ENCODE assay signal across 14 cellular contexts in genomic region chr13:114279146-114279545, GRCh38. TPM values are rescaled to one million over a fixed set of nuclear protein-coding genes. Genes with fewer than 3 reads are reported as not detected.
DNase-seq lines count a peak whose midpoint lies in the region; ATAC-seq and TF ChIP-seq lines count a peak whose summit lies in the region.
"Had no signal": no experiment of that assay in that cellular context is flagged by ENCODE, and none has a peak within 500 bp of the region (broad histone marks: within the 10 kb centered on the region; RNA-seq: fewer than 3 reads in every experiment).

No MANE protein-coding gene starts in this region.

- H3K9me2 ChIP-seq in OCI-LY7 (ENCODE audit: insufficient read depth, low read length) = no peaks in the 10 kb centered on the region

- H3K36me3 ChIP-seq in OCI-LY7 (ENCODE audit: insufficient read depth, low read length) (peaks cover 37% of the 10 kb centered on the region; the same call in 1 of the 2 replicates), upper lobe of left lung (peaks cover 0 to 35% (median 8%) of the 10 kb centered on the region in 4 donors)

- H3K4me3 ChIP-seq in OCI-LY7 (ENCODE audit: low read depth, low read length, poor library complexity, severe bottlenecking) (no peak overlapping the region), upper lobe of left lung (no peak overlapping the region)

- H3K4me1 Mint-ChIP-seq in activated CD4-positive, alpha-beta T cell treated with anti-CD3 and anti-CD28 coated beads, Interleukin-2, amount 10 ng/mL, durations not matched to agents 7 days and 5 days = peaks cover 41% of the 10 kb centered on the region
- H3K4me1 Mint-ChIP-seq in activated naive CD8-positive, alpha-beta T cell treated with anti-CD3 and anti-CD28 coated beads, Interleukin-2, amount 10 ng/mL, durations not matched to agents 7 days and 5 days = peaks cover 25% of the 10 kb centered on the region
- H3K4me1 Mint-ChIP-seq in nephron = peaks cover 26% of the 10 kb centered on the region

- no peak for ATAC-seq in activated naive CD8-positive, alpha-beta T cell treated with anti-CD3 and anti-CD28 coated beads, Interleukin-2, amount 10 ng/mL, durations not matched to agents 7 days and 5 days (ENCODE audit: low read depth)
- ATAC-seq in upper lobe of left lung (ENCODE audit: low FRiP score in 2 of 2) = no peak

- peak overlapping the region; percentile 77; the same call in 1 of the 2 replicates for H3K4me2 ChIP-seq in OCI-LY7 (ENCODE audit: low read length)

- H3K27ac Mint-ChIP-seq in activated CD4-positive, alpha-beta T cell treated with anti-CD3 and anti-CD28 coated beads, Interleukin-2, amount 10 ng/mL, durations not matched to agents 7 days and 5 days = peak overlapping the region; percentile 96
- H3K27ac Mint-ChIP-seq in activated naive CD8-positive, alpha-beta T cell treated with anti-CD3 and anti-CD28 coated beads, Interleukin-2, amount 10 ng/mL, durations not matched to agents 7 days and 5 days = peak overlapping the region; percentile 97
- peak overlapping the region; percentile 100 for H3K27ac Mint-ChIP-seq in nephron

- no peaks in the 10 kb centered on the region for H3K9me3 Mint-ChIP-seq in activated CD4-positive, alpha-beta T cell treated with anti-CD3 and anti-CD28 coated beads, Interleukin-2, amount 10 ng/mL, durations not matched to agents 7 days and 5 days
- no peaks in the 10 kb centered on the region for H3K9me3 Mint-ChIP-seq in activated naive CD8-positive, alpha-beta T cell treated with anti-CD3 and anti-CD28 coated beads, Interleukin-2, amount 10 ng/mL, durations not matched to agents 7 days and 5 days
- H3K9me3 Mint-ChIP-seq in nephron = no peaks in the 10 kb centered on the region

- H3K79me2 ChIP-seq in OCI-LY7 (ENCODE audit: insufficient read depth, low read depth, low read length) = peaks cover 18% of the 10 kb centered on the region

- no peaks in the 10 kb centered on the region for H4K20me1 ChIP-seq in OCI-LY7 (ENCODE audit: insufficient read depth, low read length)

- no peak for DNase-seq in activated CD4-positive, alpha-beta T cell treated with anti-CD3 and anti-CD28 coated beads, Interleukin-2, amount 10 ng/mL, durations not matched to agents 7 days and 5 days
- no peak for DNase-seq in activated CD4-positive, alpha-beta T cell treated with anti-CD3 and anti-CD28 coated beads for 1 hour
- no peak for DNase-seq in OCI-LY7 (ENCODE audit: low spot score)
- no peak for DNase-seq in activated naive CD8-positive, alpha-beta T cell treated with anti-CD3 and anti-CD28 coated beads, Interleukin-2, amount 10 ng/mL, durations not matched to agents 7 days and 5 days
- DNase-seq in effector CD8-positive, alpha-beta T cell (lab: John Stamatoyannopoulos, UW) = no peak
- no peak for DNase-seq in upper lobe of left lung
- no peak for DNase-seq in NCI-H2107 (lab: John Stamatoyannopoulos, UW)
- DNase-seq: aorta; DMS 273 treated with DMSO at 0.1 percent for 48 hours; NCI-H2171 treated with DMSO at 0.1 percent for 48 hours; NK-92 treated with Interleukin-12 subunit alpha and Interleukin-12 subunit beta, amount 100 ng/mL, for 24 hours; stimulated activated CD8-positive, alpha-beta memory T cell treated with anti-CD3 and anti-CD28 coated beads, Interleukin-4, amount 100 ng/mL, for 48 hours; trophoblast cell had no signal

- H3K27ac ChIP-seq in OCI-LY7 (ENCODE audit: low read depth, low read length, poor library complexity, severe bottlenecking) (peak overlapping the region; percentile 86), upper lobe of left lung (peak overlapping the region in 2 of 4 donors; percentile 31 to 95)

- H3K4me1 ChIP-seq in OCI-LY7 (ENCODE audit: insufficient read depth, low read length, poor library complexity, severe bottlenecking) (peaks cover 20% of the 10 kb centered on the region), upper lobe of left lung (peaks cover 17 to 29% (median 21%) of the 10 kb centered on the region in 4 donors)

- no peaks in the 10 kb centered on the region for H3K27me3 ChIP-seq in upper lobe of left lung

- no peak overlapping the region for H3K4me3 Mint-ChIP-seq in activated CD4-positive, alpha-beta T cell treated with anti-CD3 and anti-CD28 coated beads, Interleukin-2, amount 10 ng/mL, durations not matched to agents 7 days and 5 days
- H3K4me3 Mint-ChIP-seq in activated naive CD8-positive, alpha-beta T cell treated with anti-CD3 and anti-CD28 coated beads, Interleukin-2, amount 10 ng/mL, durations not matched to agents 7 days and 5 days = no peak overlapping the region
- H3K4me3 Mint-ChIP-seq in nephron = peak overlapping the region; percentile 20 to 67 (median 43)

- peaks cover 40% of the 10 kb centered on the region for H3K36me3 Mint-ChIP-seq in activated CD4-positive, alpha-beta T cell treated with anti-CD3 and anti-CD28 coated beads, Interleukin-2, amount 10 ng/mL, durations not matched to agents 7 days and 5 days (ENCODE audit: low read depth)
- H3K36me3 Mint-ChIP-seq in activated naive CD8-positive, alpha-beta T cell treated with anti-CD3 and anti-CD28 coated beads, Interleukin-2, amount 10 ng/mL, durations not matched to agents 7 days and 5 days = peaks cover 23% of the 10 kb centered on the region
- peaks cover 36% of the 10 kb centered on the region for H3K36me3 Mint-ChIP-seq in nephron (ENCODE audit: low read depth)

- intact Hi-C loops in OCI-LY7 (cut with micrococcal nuclease; ENCODE audit: unreplicated experiment) = no loop called here

- CTCF ChIA-PET in activated CD4-positive, alpha-beta T cell treated with anti-CD3 and anti-CD28 coated beads, Interleukin-2, amount 10 ng/mL, durations not matched to agents 7 days and 5 days (lab: Charles Lee) = interaction anchor here (0.9 to 1.4 kb wide), 3 partner anchors 9 to 60 kb away, joined by 3 to 4 read pairs (median 3); no protein-coding TSS in a partner anchor
- CTCF ChIA-PET in OCI-LY7 (lab: Charles Lee; ENCODE audit: unreplicated experiment) = interaction anchor here (0.5 kb wide), 1 partner anchor 11 kb away, joined by 3 read pairs; no protein-coding TSS in a partner anchor

- TF ChIP-seq POLR2A in upper lobe of left lung (IDR thresholded peaks at IDR 0.05) = no peak

- BruUV-seq in OCI-LY7 (replicated peaks; lab: Mats Ljungman, UMichigan) = no TSS peak

- no peak for TF ChIP-seq EP300 in upper lobe of left lung (IDR thresholded peaks at IDR 0.05)

- WGBS in upper lobe of left lung, 2 donors = 80 to 82% methylated on average over 4 of the region's 4 CpGs

- no peaks in the 10 kb centered on the region for H3K27me3 Mint-ChIP-seq in activated CD4-positive, alpha-beta T cell treated with anti-CD3 and anti-CD28 coated beads, Interleukin-2, amount 10 ng/mL, durations not matched to agents 7 days and 5 days
- no peaks in the 10 kb centered on the region for H3K27me3 Mint-ChIP-seq in activated naive CD8-positive, alpha-beta T cell treated with anti-CD3 and anti-CD28 coated beads, Interleukin-2, amount 10 ng/mL, durations not matched to agents 7 days and 5 days
- no peaks in the 10 kb centered on the region for H3K27me3 Mint-ChIP-seq in nephron (ENCODE audit: low read depth)

- POLR2A ChIA-PET in activated CD4-positive, alpha-beta T cell treated with anti-CD3 and anti-CD28 coated beads, Interleukin-2, amount 10 ng/mL, durations not matched to agents 7 days and 5 days (lab: Charles Lee) = no interaction called here
- POLR2A ChIA-PET in OCI-LY7 (lab: Charles Lee) = interaction anchor here (0.7 to 1.4 kb wide), 7 partner anchors 9 to 792 kb away, joined by 3 to 7 read pairs (median 3); no protein-coding TSS in a partner anchor
- POLR2A ChIA-PET in activated naive CD8-positive, alpha-beta T cell treated with anti-CD3 and anti-CD28 coated beads, Interleukin-2, amount 10 ng/mL, durations not matched to agents 7 days and 5 days (lab: Charles Lee) = interaction anchor here (1.4 kb wide), 1 partner anchor 56 kb away, joined by 3 read pairs; no protein-coding TSS in a partner anchor

- H2AFZ ChIP-seq in OCI-LY7 (ENCODE audit: low read length) = no peak overlapping the region

- no peak for TF ChIP-seq CTCF in OCI-LY7 (conservative IDR thresholded peaks at IDR 0.05; ENCODE audit: low read length)
- TF ChIP-seq CTCF in nephron (IDR thresholded peaks at IDR 0.05; ENCODE audit: unreplicated experiment in 3 of 3) = no peak
- no peak for TF ChIP-seq CTCF in upper lobe of left lung (IDR thresholded peaks at IDR 0.05)

- H3K9me3 ChIP-seq in OCI-LY7 (ENCODE audit: low read length) (no peaks in the 10 kb centered on the region), upper lobe of left lung (no peaks in the 10 kb centered on the region)

RNA-seq across cellular contexts. Expression of gene UPF3A, which starts 2.3 kb away (rescaled TPM):
- 10 to 100 TPM; 55.1 to 62.1 TPM for total RNA-seq in activated CD4-positive, alpha-beta T cell treated with anti-CD3 and anti-CD28 coated beads, Interleukin-2, amount 10 ng/mL, durations not matched to agents 7 days and 5 days
- 26.2 and 27.8 TPM in 2 replicates for total RNA-seq in OCI-LY7 (2014; rRNA removed; shearing (Covaris generic))
- total RNA-seq in OCI-LY7 (2022) (55.4 and 62.8 TPM in 2 replicates), upper lobe of left lung (100 to 1,000 TPM in 1 of 6 donors, 10 to 100 TPM in 5; 27.5 to 117 (median 48.6) TPM)
- 10 to 100 TPM; 63.8 to 68.7 TPM for total RNA-seq in activated naive CD8-positive, alpha-beta T cell treated with anti-CD3 and anti-CD28 coated beads, Interleukin-2, amount 10 ng/mL, durations not matched to agents 7 days and 5 days

RNA-seq across cellular contexts. Expression of gene CHAMP1, which starts 35.2 kb away (rescaled TPM):
- 10 to 100 TPM; 31.9 to 34.8 TPM for total RNA-seq in activated CD4-positive, alpha-beta T cell treated with anti-CD3 and anti-CD28 coated beads, Interleukin-2, amount 10 ng/mL, durations not matched to agents 7 days and 5 days
- total RNA-seq in OCI-LY7 (2014; rRNA removed; shearing (Covaris generic)) = 12.4 and 13.6 TPM in 2 replicates
- total RNA-seq in OCI-LY7 (2022) (37.9 and 42.8 TPM in 2 replicates), upper lobe of left lung (10 to 100 TPM in 5 of 6 donors, 1 to 10 TPM in 1; 4.6 to 22.4 (median 18.0) TPM)
- 10 to 100 TPM; 30.5 to 30.8 TPM for total RNA-seq in activated naive CD8-positive, alpha-beta T cell treated with anti-CD3 and anti-CD28 coated beads, Interleukin-2, amount 10 ng/mL, durations not matched to agents 7 days and 5 days

RNA-seq across cellular contexts. Expression of gene CDC16, which starts 44.4 kb away (rescaled TPM):
- total RNA-seq in activated CD4-positive, alpha-beta T cell treated with anti-CD3 and anti-CD28 coated beads, Interleukin-2, amount 10 ng/mL, durations not matched to agents 7 days and 5 days = 10 to 100 TPM; 81.6 to 85.4 TPM
- total RNA-seq in OCI-LY7 (2014; rRNA removed; shearing (Covaris generic)) = 21.7 and 23.1 TPM in 2 replicates
- total RNA-seq in OCI-LY7 (2022) (48.7 and 54.8 TPM in 2 replicates), upper lobe of left lung (100 to 1,000 TPM in 1 of 6 donors, 10 to 100 TPM in 5; 46.6 to 123 (median 58.3) TPM)
- total RNA-seq in activated naive CD8-positive, alpha-beta T cell treated with anti-CD3 and anti-CD28 coated beads, Interleukin-2, amount 10 ng/mL, durations not matched to agents 7 days and 5 days = 10 to 100 TPM; 91.1 to 99.7 TPM

Comparison
In these comparisons a context has a peak if more than half of its experiments do, and no peak if none do; other contexts are left out.
1. H3K4me3 Mint-ChIP-seq: peak in nephron (3 of 3); none in activated CD4-positive, alpha-beta T cell treated with anti-CD3 and anti-CD28 coated beads, Interleukin-2, amount 10 ng/mL, durations not matched to agents 7 days and 5 days (single experiment) and activated naive CD8-positive, alpha-beta T cell treated with anti-CD3 and anti-CD28 coated beads, Interleukin-2, amount 10 ng/mL, durations not matched to agents 7 days and 5 days (single experiment).
2. Peak in every context shown above with its lines, with median percentiles within 50 percentile points of each other: H3K27ac Mint-ChIP-seq.